In the genomic region with DNA sequence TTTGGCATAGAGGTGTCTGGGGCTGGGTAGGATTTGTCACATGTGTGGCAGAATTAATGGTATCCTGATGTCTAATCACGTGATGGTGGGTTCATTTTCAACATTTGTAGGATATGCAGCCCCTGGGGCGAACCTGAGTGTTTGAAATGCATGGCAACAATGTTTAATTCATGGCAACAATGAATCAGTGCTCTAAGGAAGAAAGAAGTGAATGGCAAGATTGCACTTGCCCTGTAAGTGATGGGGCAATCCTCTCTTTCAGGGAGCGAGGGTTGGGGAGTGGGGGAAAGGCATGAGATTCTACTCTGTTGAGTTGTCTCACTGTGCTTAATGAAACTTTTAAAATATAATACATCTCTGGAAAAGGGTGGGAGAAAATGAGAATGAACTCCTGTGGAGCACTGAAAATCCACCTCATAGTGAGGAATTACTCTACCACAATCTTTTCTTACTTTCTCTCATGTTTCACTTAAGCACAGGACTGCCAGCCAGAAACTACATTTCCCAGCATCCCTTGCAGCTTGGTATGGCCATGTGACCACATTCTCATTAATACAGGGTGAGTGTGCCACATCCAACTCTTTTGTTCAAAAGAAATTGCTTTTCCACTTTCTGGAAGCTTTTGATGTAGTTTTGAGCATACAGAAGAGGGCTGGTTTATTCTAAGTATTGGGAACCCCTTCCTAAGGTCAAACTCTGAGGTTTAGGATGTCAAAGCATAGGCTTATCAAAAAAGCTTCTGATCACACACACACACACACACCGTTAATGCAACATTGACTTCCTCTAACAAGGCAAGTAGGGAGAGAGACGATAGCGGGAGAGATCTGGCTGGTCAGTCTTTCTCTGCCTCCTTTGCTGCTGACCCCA, we compare ENCODE assay signal across 11 cellular contexts.
A peak's percentile ranks its signal among the peaks of the same experiment; 100 is the strongest.
DNase-seq lines count a peak whose midpoint lies in the region; ATAC-seq, FAIRE-seq and TF ChIP-seq lines count a peak whose summit lies in the region.
"Had no signal": no experiment of that assay in that cellular context is flagged by ENCODE, and none has a peak within 500 bp of the region (broad histone marks: within the 10 kb centered on the region; RNA-seq: fewer than 3 reads in every experiment).

No MANE protein-coding gene starts in this region.

- H4K20me1 ChIP-seq in Karpas-422 (ENCODE audit: insufficient read depth, low read depth, low read length) (no peaks in the 10 kb centered on the region), K562 (replicated peaks; ENCODE audit: control insufficient read depth, insufficient read depth, low read length) (no peaks in the 10 kb centered on the region)

- POLR2A ChIA-PET in K562 (lab: Yijun Ruan, JAX), result interaction anchor here (1.1 kb wide), 1 partner anchor 33 kb away, joined by 3 read pairs; no protein-coding TSS in a partner anchor

- FAIRE-seq in K562 (lab: Jason Lieb, UNC), result no peak
- FAIRE-seq: frontal cortex had no signal

- no peak for TF ChIP-seq RAD21 in K562 (CRISPR knock-in tag; conservative IDR thresholded peaks at IDR 0.05 in 1 of 2, IDR thresholded peaks at IDR 0.05 in 1 of 2)

- H3K9ac ChIP-seq in Karpas-422 (ENCODE audit: low read length) (no peak overlapping the region), K562 (ENCODE audit: insufficient read depth in 1 of 2, low read depth in 2 of 2, low read length in 2 of 2) (no peak overlapping the region)

- no peaks in the 10 kb centered on the region for H3K9me2 ChIP-seq in Karpas-422 (replicated peaks; ENCODE audit: insufficient read depth, low read length)

- H3K4me3 ChIP-seq in Karpas-422 (ENCODE audit: low read length) (no peak overlapping the region), K562 (no peak overlapping the region), dorsolateral prefrontal cortex (no peak overlapping the region)
- no peak overlapping the region for H3K4me3 ChIP-seq in effector memory CD4-positive, alpha-beta T cell (ENCODE audit: insufficient read depth, low read depth, low read length, poor library complexity, severe bottlenecking)

- 1% methylated on average over 6 of the region's 6 CpGs for WGBS in K562 (ENCODE audit: insufficient coverage, low coverage, missing lambda C conversion rate)

- H3K27ac ChIP-seq in Karpas-422 (ENCODE audit: low read length) (no peak overlapping the region), K562 (ENCODE audit: extremely low read depth, low read depth, low read length) (no peak overlapping the region), dorsolateral prefrontal cortex (no peak overlapping the region)
- H3K27ac ChIP-seq in effector memory CD4-positive, alpha-beta T cell (ENCODE audit: insufficient read depth, low read length, poor library complexity, severe bottlenecking), result no peak overlapping the region

- H3K27ac Mint-ChIP-seq in nephron, result peak overlapping the region; percentile 82 to 99 (median 89)
- H3K27ac Mint-ChIP-seq in osteocyte (ENCODE audit: unreplicated experiment), result no peak overlapping the region
- H3K27ac Mint-ChIP-seq: activated naive CD8-positive, alpha-beta T cell had no signal

- H3K4me1 ChIP-seq in Karpas-422 (ENCODE audit: low read length) (no peaks in the 10 kb centered on the region), K562 (replicated peaks in 1 of 2; ENCODE audit: control insufficient read depth in 2 of 2, insufficient read depth in 2 of 2, low read length in 2 of 2) (no peaks in the 10 kb centered on the region)
- no peaks in the 10 kb centered on the region for H3K4me1 ChIP-seq in effector memory CD4-positive, alpha-beta T cell (ENCODE audit: control insufficient read depth, insufficient read depth, low read length, poor library complexity, severe bottlenecking)

- no peak overlapping the region for H2AFZ ChIP-seq in Karpas-422 (ENCODE audit: low read length)
- no peak overlapping the region for H2AFZ ChIP-seq in K562 (ENCODE audit: low read depth, low read length)

- peak overlapping the region; percentile 18 to 54 (median 22) for H3K4me3 Mint-ChIP-seq in nephron
- H3K4me3 Mint-ChIP-seq in osteocyte (ENCODE audit: unreplicated experiment), result no peak overlapping the region
- H3K4me3 Mint-ChIP-seq: activated naive CD8-positive, alpha-beta T cell had no signal

- no peak for TF ChIP-seq POLR2A in K562 (conservative IDR thresholded peaks at IDR 0.05)

- H3K9me3 ChIP-seq in Karpas-422 (ENCODE audit: low read length), result no peaks in the 10 kb centered on the region
- no peaks in the 10 kb centered on the region for H3K9me3 ChIP-seq in K562 (replicated peaks; ENCODE audit: control insufficient read depth, insufficient read depth, low read depth, low read length)
- no peaks in the 10 kb centered on the region for H3K9me3 ChIP-seq in effector memory CD4-positive, alpha-beta T cell (ENCODE audit: control insufficient read depth, low read length)

- DNase-seq in Karpas-422, result peak; percentile 69
- DNase-seq in K562 (ENCODE audit: extremely low read depth in 1 of 4, low spot score in 3 of 4), result peak in 1 of 4 experiments; percentile 9
- no peak for DNase-seq in osteocyte (ENCODE audit: extremely low spot score, unreplicated experiment)
- no peak for DNase-seq in dorsolateral prefrontal cortex
- no peak for DNase-seq in effector memory CD4-positive, alpha-beta T cell
- DNase-seq: NCI-H1105 treated with DMSO at 0.1 percent for 48 hours, occipital lobe had no signal

- H3K27me3 ChIP-seq in Karpas-422 (ENCODE audit: low read length), result no peaks in the 10 kb centered on the region
- H3K27me3 ChIP-seq in K562 (ENCODE audit: control insufficient read depth in 2 of 2, insufficient read depth in 2 of 2, low read length in 2 of 2), result peaks cover 4 to 15% of the 10 kb centered on the region in 2 experiments; a peak in 4 of 5 replicates
- H3K27me3 ChIP-seq in dorsolateral prefrontal cortex, result no peaks in the 10 kb centered on the region
- no peaks in the 10 kb centered on the region for H3K27me3 ChIP-seq in effector memory CD4-positive, alpha-beta T cell (replicated peaks; ENCODE audit: control insufficient read depth, insufficient read depth, low read length, poor library complexity, severe bottlenecking)

- intact Hi-C loops in K562 (cut with micrococcal nuclease) (no loop called here), dorsolateral prefrontal cortex (cut with DNase I) (no loop called here)

- TF ChIP-seq CTCF in K562 (IDR thresholded peaks at IDR 0.05 in 2 of 3, conservative IDR thresholded peaks at IDR 0.05 in 1 of 3; ENCODE audit: insufficient read depth in 2 of 3, low read depth in 1 of 3, low read length in 3 of 3), result no peak
- no peak for TF ChIP-seq CTCF in nephron (IDR thresholded peaks at IDR 0.05; ENCODE audit: unreplicated experiment in 3 of 3)
- TF ChIP-seq CTCF in osteocyte (IDR thresholded peaks at IDR 0.05), result no peak
- no peak for TF ChIP-seq CTCF in dorsolateral prefrontal cortex (IDR thresholded peaks at IDR 0.05 in 54 of 56, conservative IDR thresholded peaks at IDR 0.05 in 2 of 56; ENCODE audit: low read depth in 1 of 56, partially characterized antibody in 56 of 56)

- H3K79me2 ChIP-seq in Karpas-422 (ENCODE audit: low read length) (no peaks in the 10 kb centered on the region), K562 (ENCODE audit: control insufficient read depth, insufficient read depth, low read length) (no peaks in the 10 kb centered on the region)

- H3K27me3 Mint-ChIP-seq in nephron (ENCODE audit: low read depth), result no peaks in the 10 kb centered on the region
- no peaks in the 10 kb centered on the region for H3K27me3 Mint-ChIP-seq in osteocyte (ENCODE audit: unreplicated experiment)
- H3K27me3 Mint-ChIP-seq: activated naive CD8-positive, alpha-beta T cell had no signal

- H3K36me3 ChIP-seq in Karpas-422 (ENCODE audit: insufficient read depth, low read length), result no peaks in the 10 kb centered on the region
- H3K36me3 ChIP-seq in K562 (ENCODE audit: control insufficient read depth, insufficient read depth, low read length), result no peaks in the 10 kb centered on the region
- H3K36me3 ChIP-seq in effector memory CD4-positive, alpha-beta T cell (ENCODE audit: control insufficient read depth, insufficient read depth, low read length), result no peaks in the 10 kb centered on the region

- no TSS peak for BruUV-seq in K562 (replicated peaks; lab: Mats Ljungman, UMichigan)

- ATAC-seq in GM18502 (IDR thresholded peaks at IDR 0.05; ENCODE audit: poor library complexity, unreplicated experiment) (peak; percentile 37), K562 (peak; percentile 66)

- H3K9me3 Mint-ChIP-seq in nephron (no peaks in the 10 kb centered on the region), osteocyte (ENCODE audit: unreplicated experiment) (no peaks in the 10 kb centered on the region)

- TF ChIP-seq EP300 in K562 (IDR thresholded peaks at IDR 0.05; ENCODE audit: low read length), result no peak

- H3K36me3 Mint-ChIP-seq in nephron (ENCODE audit: low read depth), result no peaks in the 10 kb centered on the region
- no peaks in the 10 kb centered on the region for H3K36me3 Mint-ChIP-seq in osteocyte (ENCODE audit: unreplicated experiment)
- H3K36me3 Mint-ChIP-seq: activated naive CD8-positive, alpha-beta T cell had no signal

- in situ Hi-C loops in K562 (cut with MboI), result no loop called here

- no peak overlapping the region for H3K4me2 ChIP-seq in Karpas-422 (ENCODE audit: low read depth, low read length, poor library complexity, severe bottlenecking)
- H3K4me2 ChIP-seq in K562 (ENCODE audit: insufficient read depth, low read length), result no peak overlapping the region

- H3K4me1 Mint-ChIP-seq in nephron (peaks cover 14% of the 10 kb centered on the region), osteocyte (ENCODE audit: unreplicated experiment) (peaks cover 9% of the 10 kb centered on the region)

- CTCF ChIA-PET in K562 (lab: Yijun Ruan, JAX; ENCODE audit: low intra/inter-chr PET ratio), result no interaction called here

- no peaks in the 10 kb centered on the region for H3K9me1 ChIP-seq in K562 (ENCODE audit: control insufficient read depth, insufficient read depth, low read length)

TF ChIP-seq in K562, 482 proteins besides CTCF, POLR2A, EP300 and RAD21 (continues in another document):
- no peak for TF ChIP-seq POLR2AphosphoS5 (IDR thresholded peaks at IDR 0.05; ENCODE audit: control insufficient read depth, insufficient read depth, low read depth, low read length)
- TF ChIP-seq MTA2 (IDR thresholded peaks at IDR 0.05; ENCODE audit: low read depth), result no peak
- TF ChIP-seq HCFC1 (IDR thresholded peaks at IDR 0.05; ENCODE audit: low read depth, low read length), result peak; percentile 84
